10 cellular contexts compared by ENCODE assay signal in the genomic region with DNA sequence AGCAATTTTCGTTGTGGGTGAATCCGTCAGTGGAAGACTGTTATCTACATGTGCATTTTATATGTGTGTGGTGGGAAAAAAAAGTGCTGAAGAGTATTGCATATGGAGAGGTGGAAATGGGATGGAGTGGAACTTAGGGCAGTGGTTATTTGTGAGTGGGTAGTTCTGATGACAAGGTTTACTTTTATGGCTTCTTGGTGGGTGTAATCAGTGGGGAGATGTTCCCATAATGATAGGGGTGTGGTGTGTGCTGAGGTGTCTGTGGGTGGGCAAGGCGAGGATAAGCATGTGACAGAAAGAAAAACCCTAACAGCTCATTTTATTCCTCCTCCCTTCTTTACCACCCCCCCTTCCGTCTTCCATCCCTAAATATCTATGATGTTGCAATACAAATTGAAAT.
"Had no signal": no experiment of that assay in that cellular context is flagged by ENCODE, and none has a peak within 500 bp of the region (broad histone marks: within the 10 kb centered on the region; RNA-seq: fewer than 3 reads in every experiment).

No MANE protein-coding gene starts in this region.

- H3K27ac ChIP-seq: GM23248 had no signal

- FAIRE-seq: H54, HTR-8/SVneo, K562 had no signal

- H3K9ac ChIP-seq: GM23248 had no signal

- H3K4me3 Mint-ChIP-seq: H9, HFFc6 had no signal

- H3K4me3 ChIP-seq: GM23248, K562 had no signal

- ATAC-seq: K562 had no signal

- H3K27ac Mint-ChIP-seq: HFFc6 had no signal

- DNase-seq: GM23248, GOT3, H9, HCEC 1CT, HFFc6, IMR-90, KG1 had no signal

- H2AFZ ChIP-seq: GM23248 had no signal

- H3K9me3 Mint-ChIP-seq: H9, HFFc6 had no signal
